Comparison of ENCODE assay signal across 5 cellular contexts in the genomic region with DNA sequence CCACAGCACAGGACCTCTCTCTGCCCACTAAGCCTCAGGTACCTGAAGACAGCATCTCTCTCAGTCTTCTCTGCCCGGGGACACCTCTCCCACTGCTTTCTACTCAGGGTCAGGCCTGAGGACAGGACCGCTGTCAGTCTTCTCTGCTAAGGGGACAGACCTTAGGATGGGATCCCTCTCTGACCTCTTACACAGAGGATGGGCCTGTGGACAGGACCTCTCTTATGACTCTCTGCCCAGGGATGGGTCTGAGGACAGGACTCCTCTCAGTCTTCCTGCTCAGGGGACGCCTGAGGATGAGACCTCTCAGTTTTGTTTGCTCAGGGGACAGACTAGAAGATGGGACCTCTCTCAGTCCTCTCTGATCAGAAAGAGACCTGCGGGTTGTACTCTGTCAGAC. TPM values are rescaled to one million over a fixed set of nuclear protein-coding genes. Genes with fewer than 3 reads are reported as not detected.
"Had no signal": no experiment of that assay in that cellular context is flagged by ENCODE, and none has a peak within 500 bp of the region (broad histone marks: within the 10 kb centered on the region; RNA-seq: fewer than 3 reads in every experiment).

No MANE protein-coding gene starts in this region.

RNA-seq across cellular contexts. Expression of a gene that starts 8.5 kb away (rescaled TPM):
- total RNA-seq: activated B cell treated with CpG ODN at 0.5 μM for 24 hours; activated CD4-positive, alpha-beta T cell treated with anti-CD3 and anti-CD28 coated beads, Interleukin-2, amount 10 ng/mL, durations not matched to agents 24 days and 14 days; activated CD8-positive, alpha-beta memory T cell treated with anti-CD3 and anti-CD28 coated beads for 36 hours; activated CD8-positive, alpha-beta T cell treated with anti-CD3 and anti-CD28 coated beads for 36 hours; activated CD8-positive, alpha-beta T cell treated with anti-CD3 and anti-CD28 coated beads, Interleukin-2, amount 10 ng/mL, durations not matched to agents 7 days and 5 days had no signal
